ENCODE assay signal across 1 cellular context in the genomic region with DNA sequence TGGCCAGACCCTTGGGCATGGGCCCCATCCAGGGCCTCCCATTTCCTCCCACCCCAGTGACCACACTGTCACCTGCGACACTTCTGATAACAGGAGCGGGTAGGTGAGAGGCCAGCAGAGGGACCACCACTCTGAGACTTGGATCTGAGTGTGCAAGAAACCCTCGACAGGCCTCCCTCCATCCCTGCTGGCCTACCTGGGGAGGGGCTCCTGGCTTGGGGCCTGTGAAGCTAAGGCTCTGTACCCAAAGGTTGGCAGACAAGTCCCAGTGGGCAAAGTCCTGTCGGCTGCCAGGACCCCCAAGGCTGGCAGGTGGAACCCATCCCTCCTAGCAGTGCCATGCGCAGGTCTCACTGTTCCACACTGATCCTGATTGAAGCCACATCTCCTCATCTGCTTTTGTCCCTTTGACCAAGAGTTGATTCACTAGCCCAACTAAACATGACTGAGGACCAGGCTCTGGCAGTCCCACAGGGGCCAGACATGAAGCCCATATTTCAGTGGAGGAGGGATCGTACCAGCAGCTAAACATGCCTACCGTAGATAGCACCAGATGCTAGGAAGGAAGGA.
TF ChIP-seq lines count a peak whose summit lies in the region.

No MANE protein-coding gene starts in this region.

TF ChIP-seq in WTC11, 78 proteins besides CTCF, POLR2A, EP300 and RAD21 (continued from another document):
- TF ChIP-seq, protein P1, sequence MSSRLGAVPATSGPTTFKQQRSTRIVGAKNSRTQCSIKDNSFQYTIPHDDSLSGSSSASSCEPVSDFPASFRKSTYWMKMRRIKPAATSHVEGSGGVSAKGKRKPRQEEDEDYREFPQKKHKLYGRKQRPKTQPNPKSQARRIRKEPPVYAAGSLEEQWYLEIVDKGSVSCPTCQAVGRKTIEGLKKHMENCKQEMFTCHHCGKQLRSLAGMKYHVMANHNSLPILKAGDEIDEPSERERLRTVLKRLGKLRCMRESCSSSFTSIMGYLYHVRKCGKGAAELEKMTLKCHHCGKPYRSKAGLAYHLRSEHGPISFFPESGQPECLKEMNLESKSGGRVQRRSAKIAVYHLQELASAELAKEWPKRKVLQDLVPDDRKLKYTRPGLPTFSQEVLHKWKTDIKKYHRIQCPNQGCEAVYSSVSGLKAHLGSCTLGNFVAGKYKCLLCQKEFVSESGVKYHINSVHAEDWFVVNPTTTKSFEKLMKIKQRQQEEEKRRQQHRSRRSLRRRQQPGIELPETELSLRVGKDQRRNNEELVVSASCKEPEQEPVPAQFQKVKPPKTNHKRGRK (CRISPR knock-in tag; IDR thresholded peaks at IDR 0.05; ENCODE audit: borderline replicate concordance), result no peak
- TF ChIP-seq MYBL2 (CRISPR knock-in tag; IDR thresholded peaks at IDR 0.05), result no peak
- no peak for TF ChIP-seq ZNF219 (CRISPR knock-in tag; IDR thresholded peaks at IDR 0.05; ENCODE audit: borderline replicate concordance)
- no peak for TF ChIP-seq JAZF1 (CRISPR knock-in tag; IDR thresholded peaks at IDR 0.05)
- TF ChIP-seq PRRX2 (CRISPR knock-in tag; IDR thresholded peaks at IDR 0.05), result no peak
- TF ChIP-seq SMAD4 (CRISPR knock-in tag; IDR thresholded peaks at IDR 0.05), result no peak
- TF ChIP-seq, protein P2, sequence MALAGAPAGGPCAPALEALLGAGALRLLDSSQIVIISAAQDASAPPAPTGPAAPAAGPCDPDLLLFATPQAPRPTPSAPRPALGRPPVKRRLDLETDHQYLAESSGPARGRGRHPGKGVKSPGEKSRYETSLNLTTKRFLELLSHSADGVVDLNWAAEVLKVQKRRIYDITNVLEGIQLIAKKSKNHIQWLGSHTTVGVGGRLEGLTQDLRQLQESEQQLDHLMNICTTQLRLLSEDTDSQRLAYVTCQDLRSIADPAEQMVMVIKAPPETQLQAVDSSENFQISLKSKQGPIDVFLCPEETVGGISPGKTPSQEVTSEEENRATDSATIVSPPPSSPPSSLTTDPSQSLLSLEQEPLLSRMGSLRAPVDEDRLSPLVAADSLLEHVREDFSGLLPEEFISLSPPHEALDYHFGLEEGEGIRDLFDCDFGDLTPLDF (CRISPR knock-in tag; IDR thresholded peaks at IDR 0.05), result no peak
- TF ChIP-seq, protein P3, sequence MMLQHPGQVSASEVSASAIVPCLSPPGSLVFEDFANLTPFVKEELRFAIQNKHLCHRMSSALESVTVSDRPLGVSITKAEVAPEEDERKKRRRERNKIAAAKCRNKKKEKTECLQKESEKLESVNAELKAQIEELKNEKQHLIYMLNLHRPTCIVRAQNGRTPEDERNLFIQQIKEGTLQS (CRISPR knock-in tag; conservative IDR thresholded peaks at IDR 0.05), result no peak
- no peak for TF ChIP-seq IRF2 (CRISPR knock-in tag; IDR thresholded peaks at IDR 0.05; ENCODE audit: borderline replicate concordance, low read depth)
- TF ChIP-seq, protein P4, sequence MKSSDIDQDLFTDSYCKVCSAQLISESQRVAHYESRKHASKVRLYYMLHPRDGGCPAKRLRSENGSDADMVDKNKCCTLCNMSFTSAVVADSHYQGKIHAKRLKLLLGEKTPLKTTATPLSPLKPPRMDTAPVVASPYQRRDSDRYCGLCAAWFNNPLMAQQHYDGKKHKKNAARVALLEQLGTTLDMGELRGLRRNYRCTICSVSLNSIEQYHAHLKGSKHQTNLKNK (CRISPR knock-in tag; IDR thresholded peaks at IDR 0.05), result no peak
- no peak for TF ChIP-seq ZBTB21 (CRISPR knock-in tag; IDR thresholded peaks at IDR 0.05; ENCODE audit: borderline replicate concordance)
- TF ChIP-seq GTF2I (CRISPR knock-in tag; conservative IDR thresholded peaks at IDR 0.05), result no peak
